12 cellular contexts compared by ENCODE assay signal in genomic region chr7:15686957-15687644, GRCh38. TPM values are rescaled to one million over a fixed set of nuclear protein-coding genes. Genes with fewer than 3 reads are reported as not detected.
A peak's percentile ranks its signal among the peaks of the same experiment; 100 is the strongest.
DNase-seq lines count a peak whose midpoint lies in the region; ATAC-seq and TF ChIP-seq lines count a peak whose summit lies in the region.
"Had no signal": no experiment of that assay in that cellular context is flagged by ENCODE, and none has a peak within 500 bp of the region (broad histone marks: within the 10 kb centered on the region; RNA-seq: fewer than 3 reads in every experiment).

No MANE protein-coding gene starts in this region.

- H3K27me3 ChIP-seq in HUES48 (ENCODE audit: control insufficient read depth, insufficient read depth, low read length) (peaks cover 73% of the 10 kb centered on the region), duodenal mucosa (ENCODE audit: control insufficient read depth in 1 of 2, insufficient read depth in 2 of 2, low read length in 2 of 2) (peaks cover 40 to 51% of the 10 kb centered on the region in 2 donors), lower lobe of right lung (ENCODE audit: low read depth) (peaks cover 42% of the 10 kb centered on the region), testis (no peaks in the 10 kb centered on the region)

- no peak for TF ChIP-seq POLR2A in testis (IDR thresholded peaks at IDR 0.05)

- H3K27ac ChIP-seq in HUES48 (ENCODE audit: low read depth, low read length) (no peak overlapping the region), duodenal mucosa (ENCODE audit: low read depth, low read length) (no peak overlapping the region), lower lobe of right lung (peak overlapping the region; percentile 80), testis (peak overlapping the region in 1 of 2 donors; percentile 84)

- peak overlapping the region; percentile 63 for H3K4me3 ChIP-seq in HUES48 (ENCODE audit: low read depth, low read length)
- H3K4me3 ChIP-seq in duodenal mucosa (ENCODE audit: low read depth in 1 of 2, low read length in 2 of 2), result peak overlapping the region; percentile 40 to 54
- H3K4me3 ChIP-seq in lower lobe of right lung, result peak overlapping the region; percentile 57
- peak overlapping the region; percentile 66 to 67 for H3K4me3 ChIP-seq in testis

- no peaks in the 10 kb centered on the region for H3K36me3 ChIP-seq in HUES48 (ENCODE audit: control insufficient read depth, insufficient read depth, low read length)
- no peaks in the 10 kb centered on the region for H3K36me3 ChIP-seq in duodenal mucosa (ENCODE audit: control insufficient read depth in 1 of 2, insufficient read depth in 2 of 2, low read length in 2 of 2)
- H3K36me3 ChIP-seq in lower lobe of right lung, result no peaks in the 10 kb centered on the region
- H3K36me3 ChIP-seq in testis (ENCODE audit: low read depth, missing control alignments), result no peaks in the 10 kb centered on the region

- ATAC-seq in lower lobe of right lung (peak in 1 of 2 donors; percentile 21), GM21528 (IDR thresholded peaks at IDR 0.05; ENCODE audit: low FRiP score, unreplicated experiment) (no peak), GM21737 (IDR thresholded peaks at IDR 0.05; ENCODE audit: unreplicated experiment) (no peak)

- TF ChIP-seq CTCF in lower lobe of right lung (IDR thresholded peaks at IDR 0.05) (no peak), testis (IDR thresholded peaks at IDR 0.05) (no peak)

- H3K9ac ChIP-seq in HUES48 (ENCODE audit: low read depth, low read length) (no peak overlapping the region), duodenal mucosa (ENCODE audit: low read depth in 1 of 2, low read length in 2 of 2) (no peak overlapping the region)

- intact Hi-C loops in lower lobe of right lung (cut with DNase I), result no loop called here
- intact Hi-C loops in testis (cut with DNase I; ENCODE audit: low total_unique reads), result no loop called here

- 6 to 8% methylated on average over 32 of the region's 32 CpGs for WGBS in testis, 2 donors

- H3K4me1 ChIP-seq in HUES48 (ENCODE audit: control insufficient read depth, insufficient read depth, low read length) (peaks cover 28% of the 10 kb centered on the region), duodenal mucosa (ENCODE audit: control insufficient read depth in 1 of 2, insufficient read depth in 2 of 2, low read length in 2 of 2) (peaks cover 18 to 21% of the 10 kb centered on the region in 2 donors), lower lobe of right lung (no peaks in the 10 kb centered on the region), testis (peaks cover 10% of the 10 kb centered on the region)

- DNase-seq in lower lobe of right lung (no peak), testis (no peak), HPDE6-E6E7 (ENCODE audit: extremely low spot score) (no peak)
- no peak for DNase-seq in activated CD4-positive, alpha-beta T cell treated with anti-CD3 and anti-CD28 coated beads, Interleukin-2, amount 50 U/mL, for 1 hour
- DNase-seq: activated naive CD4-positive, alpha-beta T cell treated with anti-CD3 and anti-CD28 coated beads, Interleukin-2, amount 50 U/mL, for 16 hours; immature natural killer cell; stimulated activated CD4-positive, alpha-beta T cell treated with anti-CD3 and anti-CD28 coated beads, Interleukin-4, amount 100 ng/mL, for 1 hour had no signal

- H3K9me3 ChIP-seq in HUES48 (ENCODE audit: control insufficient read depth, insufficient read depth, low read length) (no peaks in the 10 kb centered on the region), duodenal mucosa (ENCODE audit: control insufficient read depth in 1 of 2, low read length in 2 of 2) (no peaks in the 10 kb centered on the region), lower lobe of right lung (no peaks in the 10 kb centered on the region), testis (no peaks in the 10 kb centered on the region)

RNA-seq across cellular contexts. Expression of gene MEOX2, which starts 0.6 kb away (rescaled TPM):
- total RNA-seq in lower lobe of right lung (17.1 TPM), testis (1 to 10 TPM; 3.7 to 4.0 TPM)
- polyA plus RNA-seq in testis (ENCODE audit: insufficient read depth, low read depth, low replicate concordance), result 4.9 TPM
- total RNA-seq: NCI-H460 had no signal
- polyA plus RNA-seq: immature natural killer cell had no signal
